ENCODE assay signal across 1 cellular context in the genomic region with DNA sequence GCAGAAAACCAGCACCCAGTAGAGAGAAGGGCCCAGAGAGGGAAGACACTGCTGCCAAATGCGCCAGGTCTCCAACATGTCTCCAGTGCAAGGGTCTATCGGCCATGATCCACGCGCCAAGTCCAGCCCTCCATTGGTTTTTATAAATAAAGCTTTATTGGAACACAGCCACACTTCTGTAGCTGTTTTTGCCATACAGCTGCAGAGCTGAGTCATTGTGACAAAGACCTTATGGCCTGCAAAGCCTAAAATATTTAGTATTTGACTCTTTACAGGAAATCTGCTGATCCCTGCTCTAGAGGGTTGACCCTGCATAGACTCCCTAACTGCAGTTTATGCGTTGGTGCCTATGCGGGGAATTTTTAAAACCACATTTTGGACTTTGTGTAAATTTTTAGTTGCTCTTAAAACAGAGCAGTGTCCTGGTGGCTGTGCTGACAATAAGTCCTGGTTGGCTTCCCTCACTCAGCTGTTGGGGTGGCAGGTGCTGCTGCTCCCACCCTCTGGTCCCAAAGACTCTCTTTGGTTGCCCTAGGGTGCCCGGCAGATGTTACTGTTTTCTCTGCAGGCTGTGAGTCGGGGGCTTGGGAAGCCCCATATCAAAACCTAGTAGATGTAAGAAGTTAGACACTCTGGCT.
TF ChIP-seq lines count a peak whose summit lies in the region.

No MANE protein-coding gene starts in this region.

TF ChIP-seq in HepG2, 621 proteins besides CTCF, POLR2A, EP300 and RAD21:
- TF ChIP-seq, protein P1, sequence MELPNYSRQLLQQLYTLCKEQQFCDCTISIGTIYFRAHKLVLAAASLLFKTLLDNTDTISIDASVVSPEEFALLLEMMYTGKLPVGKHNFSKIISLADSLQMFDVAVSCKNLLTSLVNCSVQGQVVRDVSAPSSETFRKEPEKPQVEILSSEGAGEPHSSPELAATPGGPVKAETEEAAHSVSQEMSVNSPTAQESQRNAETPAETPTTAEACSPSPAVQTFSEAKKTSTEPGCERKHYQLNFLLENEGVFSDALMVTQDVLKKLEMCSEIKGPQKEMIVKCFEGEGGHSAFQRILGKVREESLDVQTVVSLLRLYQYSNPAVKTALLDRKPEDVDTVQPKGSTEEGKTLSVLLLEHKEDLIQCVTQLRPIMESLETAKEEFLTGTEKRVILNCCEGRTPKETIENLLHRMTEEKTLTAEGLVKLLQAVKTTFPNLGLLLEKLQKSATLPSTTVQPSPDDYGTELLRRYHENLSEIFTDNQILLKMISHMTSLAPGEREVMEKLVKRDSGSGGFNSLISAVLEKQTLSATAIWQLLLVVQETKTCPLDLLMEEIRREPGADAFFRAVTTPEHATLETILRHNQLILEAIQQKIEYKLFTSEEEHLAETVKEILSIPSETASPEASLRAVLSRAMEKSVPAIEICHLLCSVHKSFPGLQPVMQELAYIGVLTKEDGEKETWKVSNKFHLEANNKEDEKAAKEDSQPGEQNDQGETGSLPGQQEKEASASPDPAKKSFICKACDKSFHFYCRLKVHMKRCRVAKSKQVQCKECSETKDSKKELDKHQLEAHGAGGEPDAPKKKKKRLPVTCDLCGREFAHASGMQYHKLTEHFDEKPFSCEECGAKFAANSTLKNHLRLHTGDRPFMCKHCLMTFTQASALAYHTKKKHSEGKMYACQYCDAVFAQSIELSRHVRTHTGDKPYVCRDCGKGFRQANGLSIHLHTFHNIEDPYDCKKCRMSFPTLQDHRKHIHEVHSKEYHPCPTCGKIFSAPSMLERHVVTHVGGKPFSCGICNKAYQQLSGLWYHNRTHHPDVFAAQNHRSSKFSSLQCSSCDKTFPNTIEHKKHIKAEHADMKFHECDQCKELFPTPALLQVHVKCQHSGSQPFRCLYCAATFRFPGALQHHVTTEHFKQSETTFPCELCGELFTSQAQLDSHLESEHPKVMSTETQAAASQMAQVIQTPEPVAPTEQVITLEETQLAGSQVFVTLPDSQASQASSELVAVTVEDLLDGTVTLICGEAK (IDR thresholded peaks at IDR 0.05) = no peak
- TF ChIP-seq, protein P1 (CRISPR knock-in tag; IDR thresholded peaks at IDR 0.05) = peak; percentile 96
- TF ChIP-seq PRPF4 (IDR thresholded peaks at IDR 0.05; ENCODE audit: low read depth, low read length, poor library complexity, severe bottlenecking) = no peak
- no peak for TF ChIP-seq SYNCRIP (IDR thresholded peaks at IDR 0.05; ENCODE audit: insufficient read depth, low read depth, low read length)
- TF ChIP-seq ZFAT (CRISPR knock-in tag; conservative IDR thresholded peaks at IDR 0.05) = no peak
- no peak for TF ChIP-seq YEATS4 (CRISPR knock-in tag; IDR thresholded peaks at IDR 0.05; ENCODE audit: borderline replicate concordance)
- TF ChIP-seq, protein P2, sequence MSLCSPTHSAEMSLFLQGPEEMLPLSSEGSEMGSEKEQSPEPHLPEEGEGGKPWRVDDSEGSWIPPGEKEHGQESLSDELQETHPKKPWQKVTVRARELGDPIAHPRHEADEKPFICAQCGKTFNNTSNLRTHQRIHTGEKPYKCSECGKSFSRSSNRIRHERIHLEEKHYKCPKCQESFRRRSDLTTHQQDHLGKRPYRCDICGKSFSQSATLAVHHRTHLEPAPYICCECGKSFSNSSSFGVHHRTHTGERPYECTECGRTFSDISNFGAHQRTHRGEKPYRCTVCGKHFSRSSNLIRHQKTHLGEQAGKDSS (CRISPR knock-in tag; IDR thresholded peaks at IDR 0.05; ENCODE audit: borderline replicate concordance, low read depth) = no peak
- TF ChIP-seq, protein P3, sequence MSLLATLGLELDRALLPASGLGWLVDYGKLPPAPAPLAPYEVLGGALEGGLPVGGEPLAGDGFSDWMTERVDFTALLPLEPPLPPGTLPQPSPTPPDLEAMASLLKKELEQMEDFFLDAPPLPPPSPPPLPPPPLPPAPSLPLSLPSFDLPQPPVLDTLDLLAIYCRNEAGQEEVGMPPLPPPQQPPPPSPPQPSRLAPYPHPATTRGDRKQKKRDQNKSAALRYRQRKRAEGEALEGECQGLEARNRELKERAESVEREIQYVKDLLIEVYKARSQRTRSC (CRISPR knock-in tag; IDR thresholded peaks at IDR 0.05; ENCODE audit: low read depth) = no peak
- no peak for TF ChIP-seq ARID2 (CRISPR knock-in tag; IDR thresholded peaks at IDR 0.05; ENCODE audit: borderline replicate concordance)
TF ChIP-seq in HepG2: peak in this region for 1.
